In the genomic region with DNA sequence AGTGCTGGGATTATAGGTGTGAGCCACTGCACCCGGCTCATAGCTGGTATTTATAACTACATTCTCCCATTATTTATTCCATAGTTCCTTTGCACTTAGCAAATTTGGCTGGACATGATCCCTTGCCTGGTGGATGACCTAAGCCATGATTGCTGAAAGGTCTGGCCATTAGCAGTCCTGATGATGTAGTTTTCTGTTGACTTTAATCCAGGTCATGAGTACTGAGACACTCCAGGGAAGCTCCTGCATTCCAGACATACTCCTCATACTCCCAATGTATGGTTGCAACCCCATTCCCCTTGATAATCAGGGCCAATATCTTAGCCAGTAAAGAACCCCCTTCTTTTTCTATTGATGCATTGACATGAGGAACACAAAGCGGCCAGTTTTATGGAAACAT, we compare ENCODE assay signal across 20 cellular contexts. TPM values are rescaled to one million over a fixed set of nuclear protein-coding genes. Genes with fewer than 3 reads are reported as not detected.
DNase-seq lines count a peak whose midpoint lies in the region; ATAC-seq and TF ChIP-seq lines count a peak whose summit lies in the region.
"Had no signal": no experiment of that assay in that cellular context is flagged by ENCODE, and none has a peak within 500 bp of the region (broad histone marks: within the 10 kb centered on the region; RNA-seq: fewer than 3 reads in every experiment).

No MANE protein-coding gene starts in this region.

- intact Hi-C loops in OCI-LY7 (cut with micrococcal nuclease; ENCODE audit: unreplicated experiment) (no loop called here), psoas muscle (cut with DNase I) (no loop called here)

- H3K4me2 ChIP-seq in GM23248 (ENCODE audit: unreplicated experiment), result no peak overlapping the region
- no peak overlapping the region for H3K4me2 ChIP-seq in OCI-LY7 (ENCODE audit: low read length)
- H3K4me2 ChIP-seq: BLaER1, smooth muscle cell had no signal

- no peak for TF ChIP-seq CTCF in RWPE1 (conservative IDR thresholded peaks at IDR 0.05; ENCODE audit: low read depth)
- TF ChIP-seq CTCF in fibroblast of the aortic adventitia (IDR thresholded peaks at IDR 0.05; ENCODE audit: insufficient read depth, low read length), result no peak
- no peak for TF ChIP-seq CTCF in retinal pigment epithelial cell (conservative IDR thresholded peaks at IDR 0.05; ENCODE audit: low read depth, low read length)
- no peak for TF ChIP-seq CTCF in OCI-LY7 (conservative IDR thresholded peaks at IDR 0.05; ENCODE audit: low read length)
- no peak for TF ChIP-seq CTCF in psoas muscle (IDR thresholded peaks at IDR 0.05)

- peaks cover 22% of the 10 kb centered on the region for H3K4me1 ChIP-seq in GM23248 (ENCODE audit: insufficient read depth)
- H3K4me1 ChIP-seq in OCI-LY7 (ENCODE audit: insufficient read depth, low read length, poor library complexity, severe bottlenecking), result no peaks in the 10 kb centered on the region
- H3K4me1 ChIP-seq in psoas muscle, result no peaks in the 10 kb centered on the region
- H3K4me1 ChIP-seq: BLaER1 had no signal

- H3K27ac ChIP-seq in GM23248 (no peak overlapping the region), RWPE1 (no peak overlapping the region; the same call in 1 of the 2 replicates), OCI-LY7 (ENCODE audit: low read depth, low read length, poor library complexity, severe bottlenecking) (no peak overlapping the region), psoas muscle (no peak overlapping the region)
- H3K27ac ChIP-seq: BLaER1 had no signal

- DNase-seq in GM23248, result peak; percentile 78
- peak; percentile 40 for DNase-seq in RWPE1 (ENCODE audit: low spot score)
- DNase-seq in fibroblast of the aortic adventitia (ENCODE audit: low read depth), result peak; percentile 58
- peak; percentile 65 for DNase-seq in retinal pigment epithelial cell (ENCODE audit: low read depth)
- no peak for DNase-seq in OCI-LY7 (ENCODE audit: low spot score)
- no peak for DNase-seq in psoas muscle
- no peak for DNase-seq in activated naive CD4-positive, alpha-beta T cell (lab: John Stamatoyannopoulos, UW)
- DNase-seq: activated CD4-positive, CD25-positive, alpha-beta regulatory T cell treated with anti-CD3 and anti-CD28 coated beads, Interleukin-2, amount 50 U/mL, for 72 hours; caudate nucleus; GF-D8; kidney; NCI-H2029 treated with DMSO at 0.1 percent for 48 hours; NCI-H510A; posterior cingulate gyrus; stimulated activated CD4-positive, alpha-beta T cell treated with anti-CD3 and anti-CD28 coated beads, Interleukin-4, amount 100 ng/mL, for 24 hours; substantia nigra; T1000 had no signal

- ATAC-seq in psoas muscle, result no peak
- ATAC-seq: natural killer cell treated with Interleukin-12 subunit alpha and Interleukin-12 subunit beta and Interleukin-15 and Interleukin-18, amount 100 ng/mL, for 72 hours had no signal

- no peaks in the 10 kb centered on the region for H4K20me1 ChIP-seq in GM23248 (ENCODE audit: insufficient read depth)
- H4K20me1 ChIP-seq in OCI-LY7 (ENCODE audit: insufficient read depth, low read length), result no peaks in the 10 kb centered on the region
- H4K20me1 ChIP-seq: BLaER1 had no signal

- POLR2A ChIA-PET in RWPE1 (lab: Yijun Ruan, JAX; ENCODE audit: low non-redundant PET) (no interaction called here), OCI-LY7 (lab: Charles Lee) (no interaction called here)

- H3K9me2 ChIP-seq in GM23248 (ENCODE audit: insufficient read depth), result no peaks in the 10 kb centered on the region
- H3K9me2 ChIP-seq in OCI-LY7 (ENCODE audit: insufficient read depth, low read length), result no peaks in the 10 kb centered on the region

- H3F3A ChIP-seq in GM23248 (ENCODE audit: insufficient read depth), result peaks cover 16% of the 10 kb centered on the region

- in situ Hi-C loops in GM23248 (cut with MboI), result loop anchor here (10.0 kb wide), 1 partner anchor 146 kb away; no protein-coding TSS in a partner anchor

- no peak overlapping the region for H2AFZ ChIP-seq in GM23248
- H2AFZ ChIP-seq in OCI-LY7 (ENCODE audit: low read length), result no peak overlapping the region

- no TSS peak for BruUV-seq in OCI-LY7 (replicated peaks; lab: Mats Ljungman, UMichigan)

- H3K4me3 ChIP-seq in GM23248 (no peak overlapping the region), fibroblast of the aortic adventitia (ENCODE audit: low read depth, low read length) (no peak overlapping the region), retinal pigment epithelial cell (ENCODE audit: low read length) (no peak overlapping the region), OCI-LY7 (ENCODE audit: low read depth, low read length, poor library complexity, severe bottlenecking) (no peak overlapping the region), psoas muscle (no peak overlapping the region)
- H3K4me3 ChIP-seq: BLaER1, smooth muscle cell had no signal

- no peaks in the 10 kb centered on the region for H3K79me2 ChIP-seq in GM23248 (ENCODE audit: insufficient read depth)
- H3K79me2 ChIP-seq in OCI-LY7 (ENCODE audit: insufficient read depth, low read depth, low read length), result no peaks in the 10 kb centered on the region

- H3K9me3 ChIP-seq in GM23248 (ENCODE audit: low read depth), result no peaks in the 10 kb centered on the region
- H3K9me3 ChIP-seq in OCI-LY7 (ENCODE audit: low read length), result no peaks in the 10 kb centered on the region
- H3K9me3 ChIP-seq in psoas muscle, result peaks cover 14% of the 10 kb centered on the region

- CTCF ChIA-PET in RWPE1 (lab: Yijun Ruan, JAX) (interaction anchor here (0.6 to 1.1 kb wide), 2 partner anchors 16 to 969 kb away, joined by 4 to 7 read pairs; no protein-coding TSS in a partner anchor), OCI-LY7 (lab: Charles Lee; ENCODE audit: unreplicated experiment) (no interaction called here)

- no peaks in the 10 kb centered on the region for H3K36me3 ChIP-seq in GM23248 (ENCODE audit: low read depth)
- no peaks in the 10 kb centered on the region for H3K36me3 ChIP-seq in OCI-LY7 (ENCODE audit: insufficient read depth, low read length)
- H3K36me3 ChIP-seq in psoas muscle (ENCODE audit: insufficient read depth in 1 of 2, low read depth in 1 of 2), result no peaks in the 10 kb centered on the region
- H3K36me3 ChIP-seq: BLaER1 had no signal

- 90 to 100% methylated on average over 2 of the region's 2 CpGs for WGBS in GM23248 (ENCODE audit: low coverage in 1 of 2, low lambda C conversion rate in 2 of 2, missing lambda C conversion rate in 2 of 2), 2 experiments
- 89 to 97% (median 89%) methylated on average over 2 of the region's 2 CpGs for WGBS in psoas muscle, 3 donors

- no peak overlapping the region for H3K9ac ChIP-seq in GM23248
- H3K9ac ChIP-seq: BLaER1 had no signal

- no peaks in the 10 kb centered on the region for H3K27me3 ChIP-seq in GM23248 (replicated peaks; ENCODE audit: insufficient read depth)
- no peaks in the 10 kb centered on the region for H3K27me3 ChIP-seq in psoas muscle (ENCODE audit: insufficient read depth in 3 of 3, low read length in 2 of 3)
- H3K27me3 ChIP-seq: BLaER1 had no signal

RNA-seq across cellular contexts. Expression of gene MGST2, which starts 24.4 kb away (rescaled TPM):
- 2.0 and 7.5 TPM in 2 replicates for total RNA-seq in GM23248 (2014; rRNA removed; shearing (Covaris generic))
- polyA plus RNA-seq in GM23248 (2016; fragmentation: Nextera tagmentation; extraction: Ambion mirVana) (17.9 and 18.1 TPM in 2 replicates), psoas muscle (10 to 100 TPM; 25.6 to 47.0 (median 32.7) TPM)
- total RNA-seq in fibroblast of the aortic adventitia (ENCODE audit: low replicate concordance) (3.6 and 8.0 TPM in 2 replicates), OCI-LY7 (2022) (4.7 and 7.6 TPM in 2 replicates), psoas muscle (10 to 100 TPM; 18.2 to 56.2 (median 50.4) TPM)
- total RNA-seq in OCI-LY7 (2014; rRNA removed; shearing (Covaris generic)), result 9.3 and 11.7 TPM in 2 replicates

Comparison
In these comparisons a context has a peak if more than half of its experiments do, and no peak if none do; other contexts are left out.
1. DNase-seq: peak in GM23248 (single experiment), RWPE1 (single experiment), fibroblast of the aortic adventitia (single experiment) and retinal pigment epithelial cell (single experiment); none in OCI-LY7 (single experiment), psoas muscle (0 of 2) and activated naive CD4-positive, alpha-beta T cell (0 of 4).